In genomic region chr9:101453776-101454570, GRCh38 we compare ENCODE assay signal across 21 cellular contexts. TPM values are rescaled to one million over a fixed set of nuclear protein-coding genes. Genes with fewer than 3 reads are reported as not detected.
"Had no signal": no experiment of that assay in that cellular context is flagged by ENCODE, and none has a peak within 500 bp of the region (broad histone marks: within the 10 kb centered on the region; RNA-seq: fewer than 3 reads in every experiment).

No MANE protein-coding gene starts in this region.

- DNase-seq: activated CD4-positive, alpha-beta memory T cell treated with anti-CD3 and anti-CD28 coated beads for 36 hours; activated CD4-positive, CD25-positive, alpha-beta regulatory T cell treated with anti-CD3 and anti-CD28 coated beads, Interleukin-2, amount 50 U/mL, for 72 hours; activated effector memory CD4-positive, alpha-beta T cell treated with anti-CD3 and anti-CD28 coated beads, Interleukin-2, amount 50 U/mL, for 16 hours; activated naive CD8-positive, alpha-beta T cell treated with anti-CD3 and anti-CD28 coated beads for 36 hours; activated T-cell treated with anti-CD3 and anti-CD28 coated beads, Interleukin-2, amount 50 U/mL, for 4 hours; anterior cingulate cortex; effector CD4-positive, alpha-beta T cell; foreskin keratinocyte; heart left ventricle; islet precursor cell; left ventricle myocardium superior; retina; SW 1271 had no signal

- H3K36me3 ChIP-seq: cardiac muscle cell, heart left ventricle had no signal

- H3K4me1 ChIP-seq: foreskin keratinocyte, parathyroid adenoma had no signal

- H3K27me3 ChIP-seq: cardiac muscle cell had no signal

- H3K4me3 ChIP-seq: cardiac muscle cell, coronary artery, heart left ventricle, skin epidermis had no signal

- H3K9me3 Mint-ChIP-seq: activated T-cell treated with anti-CD3 and anti-CD28 coated beads, Interleukin-2, amount 50 U/mL, for 4 hours; T-helper 2 cell treated with Interferon-gamma antibody and Interleukin-4, amounts not matched to agents 5 μg/mL and 100 μg/mL, for 36 hours had no signal

- H3K4me3 Mint-ChIP-seq: activated CD4-positive, alpha-beta memory T cell treated with anti-CD3 and anti-CD28 coated beads for 36 hours; activated naive CD8-positive, alpha-beta T cell treated with anti-CD3 and anti-CD28 coated beads for 36 hours; activated T-cell treated with anti-CD3 and anti-CD28 coated beads, Interleukin-2, amount 50 U/mL, for 4 hours; T-helper 2 cell treated with Interferon-gamma antibody and Interleukin-4, amounts not matched to agents 5 μg/mL and 100 μg/mL, for 36 hours had no signal

- H3K27ac ChIP-seq: cardiac muscle cell, coronary artery, epithelial cell of prostate, foreskin keratinocyte, heart left ventricle, parathyroid adenoma, skin epidermis had no signal

- H3K36me3 Mint-ChIP-seq: activated CD4-positive, alpha-beta memory T cell treated with anti-CD3 and anti-CD28 coated beads for 36 hours; activated naive CD8-positive, alpha-beta T cell treated with anti-CD3 and anti-CD28 coated beads for 36 hours had no signal

- H3K9me3 ChIP-seq: heart left ventricle had no signal

- ATAC-seq: activated T-cell treated with anti-CD3 and anti-CD28 coated beads, Interleukin-2, amount 50 U/mL, for 4 hours; foreskin keratinocyte; heart left ventricle; left ventricle myocardium superior had no signal

- H3K27ac Mint-ChIP-seq: activated CD4-positive, alpha-beta memory T cell treated with anti-CD3 and anti-CD28 coated beads for 36 hours; activated naive CD8-positive, alpha-beta T cell treated with anti-CD3 and anti-CD28 coated beads for 36 hours; T-helper 2 cell treated with Interferon-gamma antibody and Interleukin-4, amounts not matched to agents 5 μg/mL and 100 μg/mL, for 36 hours had no signal

RNA-seq across cellular contexts. Expression of gene ALDOB, which starts 18.4 kb away (rescaled TPM):
- total RNA-seq: activated CD4-positive, alpha-beta memory T cell treated with anti-CD3 and anti-CD28 coated beads for 36 hours; activated naive CD8-positive, alpha-beta T cell treated with anti-CD3 and anti-CD28 coated beads for 36 hours; cardiac muscle cell; foreskin keratinocyte; myocyte; urinary bladder had no signal
- polyA plus RNA-seq: foreskin keratinocyte had no signal
